18 cellular contexts compared by ENCODE assay signal in genomic region chr3:185470323-185470722, GRCh38. TPM values are rescaled to one million over a fixed set of nuclear protein-coding genes. Genes with fewer than 3 reads are reported as not detected.
DNase-seq lines count a peak whose midpoint lies in the region; ATAC-seq, FAIRE-seq and TF ChIP-seq lines count a peak whose summit lies in the region.
"Had no signal": no experiment of that assay in that cellular context is flagged by ENCODE, and none has a peak within 500 bp of the region (broad histone marks: within the 10 kb centered on the region; RNA-seq: fewer than 3 reads in every experiment).

No MANE protein-coding gene starts in this region.

- H3K9me3 ChIP-seq in A673 (ENCODE audit: low read depth, low read length, poor library complexity, severe bottlenecking) (no peaks in the 10 kb centered on the region), NT2/D1 (ENCODE audit: insufficient read depth, low read length) (no peaks in the 10 kb centered on the region), H1 (ENCODE audit: insufficient read depth in 2 of 2, low read depth in 1 of 2, low read length in 1 of 2) (no peaks in the 10 kb centered on the region)

- ATAC-seq in T-cell (replicated peaks in 1 of 4): no peak
- ATAC-seq: PC-3 had no signal

- no peaks in the 10 kb centered on the region for H3K27me3 Mint-ChIP-seq in T-cell

- H2BK120ac ChIP-seq in H1 (replicated peaks; ENCODE audit: low read depth, low read length): no peak overlapping the region

- peak; percentile 24 for DNase-seq in A673 (ENCODE audit: low spot score)
- DNase-seq in NT2/D1 (ENCODE audit: low read depth, low spot score): peak; percentile 51
- peak in 1 of 2 experiments; percentile 49 for DNase-seq in H1 (ENCODE audit: low read depth in 1 of 2, low spot score in 2 of 2)
- DNase-seq in iPS-NIHi11 (ENCODE audit: low spot score): peak; percentile 50
- no peak for DNase-seq in activated naive CD4-positive, alpha-beta T cell (lab: John Stamatoyannopoulos, UW)
- DNase-seq in DMS114 treated with DMSO at 0.1 percent for 48 hours (lab: John Stamatoyannopoulos, UW; ENCODE audit: unreplicated experiment): no peak
- no peak for DNase-seq in GM12891 (ENCODE audit: insufficient read length, low spot score)
- no peak for DNase-seq in T-cell
- DNase-seq: DND-41, MV-4-11, NCI-H1694 treated with DMSO at 0.1 percent for 48 hours, NCI-H774, PC-3, RPMI8226, SHP77 treated with DMSO at 0.1 percent for 48 hours had no signal

- no peak for TF ChIP-seq CTCF in A673 (conservative IDR thresholded peaks at IDR 0.05; ENCODE audit: low read depth, low read length)
- TF ChIP-seq CTCF in H1 (IDR thresholded peaks at IDR 0.05; ENCODE audit: control extremely low read depth in 1 of 3, insufficient read depth in 1 of 3, low read depth in 1 of 3, low read length in 3 of 3): no peak

- no peak overlapping the region for H3K9ac ChIP-seq in NT2/D1 (ENCODE audit: insufficient read length, low read depth)
- no peak overlapping the region for H3K9ac ChIP-seq in H1 (replicated peaks in 1 of 4; ENCODE audit: extremely low read depth in 1 of 4, low read depth in 3 of 4, low read length in 3 of 4)

- no peaks in the 10 kb centered on the region for H4K20me1 ChIP-seq in H1 (replicated peaks in 1 of 2; ENCODE audit: control insufficient read depth in 1 of 2, insufficient read depth in 2 of 2, low read length in 2 of 2)

- H3K4me1 ChIP-seq in A673 (ENCODE audit: insufficient read depth, low read length, poor library complexity, severe bottlenecking) (no peaks in the 10 kb centered on the region), NT2/D1 (ENCODE audit: insufficient read depth, insufficient read length) (peaks cover 2% of the 10 kb centered on the region), H1 (replicated peaks in 1 of 4; ENCODE audit: control insufficient read depth in 3 of 4, insufficient read depth in 4 of 4, low read length in 3 of 4) (peaks cover 0 to 4% (median 3%) of the 10 kb centered on the region in 4 experiments; a peak in 3 of 7 replicates)

- H2BK12ac ChIP-seq in H1 (ENCODE audit: low read depth, low read length): no peak overlapping the region

- no peaks in the 10 kb centered on the region for H3K9me3 Mint-ChIP-seq in T-cell

- H3K27ac ChIP-seq in A673 (ENCODE audit: low read depth, low read length, poor library complexity, severe bottlenecking) (no peak overlapping the region), H1 (ENCODE audit: low read depth, low read length) (no peak overlapping the region)
- H3K27ac ChIP-seq: 22Rv1 had no signal

- no peaks in the 10 kb centered on the region for H3K79me2 ChIP-seq in H1 (ENCODE audit: control insufficient read depth in 1 of 2, insufficient read depth in 2 of 2, low read length in 2 of 2)

- no peaks in the 10 kb centered on the region for H3K79me1 ChIP-seq in H1 (ENCODE audit: low read depth, low read length)

- TF ChIP-seq EP300 in H1 (IDR thresholded peaks at IDR 0.05; ENCODE audit: borderline replicate concordance in 1 of 2, low read depth in 2 of 2, low read length in 2 of 2): no peak

- H4K5ac ChIP-seq in H1 (ENCODE audit: insufficient read length, low read depth, low read length): no peak overlapping the region

- peak overlapping the region; percentile 2 to 41; a peak in 2 of 4 replicates for H3K4me2 ChIP-seq in H1 (ENCODE audit: insufficient read depth in 1 of 2, low read depth in 2 of 2, low read length in 2 of 2)

- no TSS peak for BruUV-seq in A673 (replicated peaks; lab: Mats Ljungman, UMichigan)

- intact Hi-C loops in A673 (cut with micrococcal nuclease; ENCODE audit: unreplicated experiment): no loop called here

- POLR2A ChIA-PET in A673 (lab: Charles Lee; ENCODE audit: low non-redundant PET) (no interaction called here), H1 (lab: Charles Lee; ENCODE audit: partially characterized antibody) (interaction anchor here (0.9 to 1.6 kb wide), 4 partner anchors 9 to 29 kb away, joined by 3 to 6 read pairs (median 4); partner anchors contain the start of gene TMEM41A), T-cell (lab: Charles Lee) (no interaction called here)

- no peak overlapping the region for H2BK20ac ChIP-seq in H1 (ENCODE audit: low read length)

- no peaks in the 10 kb centered on the region for H3K36me3 ChIP-seq in A673 (ENCODE audit: insufficient read depth, low read length, poor library complexity, severe bottlenecking)
- H3K36me3 ChIP-seq in NT2/D1 (ENCODE audit: insufficient read depth, insufficient read length, low read length): peaks cover 14% of the 10 kb centered on the region
- H3K36me3 ChIP-seq in H1 (ENCODE audit: control insufficient read depth in 2 of 4, insufficient read depth in 4 of 4, low read length in 3 of 4): no peaks in the 10 kb centered on the region

- H3K27me3 ChIP-seq in A673 (replicated peaks; ENCODE audit: insufficient read depth, low read depth, low read length, poor library complexity): no peaks in the 10 kb centered on the region
- H3K27me3 ChIP-seq in NT2/D1 (ENCODE audit: insufficient read depth, insufficient read length): no peaks in the 10 kb centered on the region
- no peaks in the 10 kb centered on the region for H3K27me3 ChIP-seq in H1 (replicated peaks in 1 of 4; ENCODE audit: control insufficient read depth in 3 of 4, extremely low read depth in 1 of 4, insufficient read depth in 3 of 4, low read length in 3 of 4)

- H3K27ac Mint-ChIP-seq in T-cell: no peak overlapping the region
- H3K27ac Mint-ChIP-seq: CD14-positive monocyte had no signal

- FAIRE-seq in H1 (lab: Jason Lieb, UNC) (peak; percentile 89), GM12891 (lab: Jason Lieb, UNC) (no peak)
- FAIRE-seq: G401.6 had no signal

- no peak overlapping the region for H3K4me3 Mint-ChIP-seq in T-cell
- H3K4me3 Mint-ChIP-seq: CD14-positive monocyte had no signal

- H3K23me2 ChIP-seq in H1 (ENCODE audit: low read depth, low read length): no peaks in the 10 kb centered on the region

- no peak overlapping the region for H3K23ac ChIP-seq in H1 (ENCODE audit: insufficient read length)

- H2BK15ac ChIP-seq in H1 (ENCODE audit: low read length): no peak overlapping the region

- no peak overlapping the region for H3K4ac ChIP-seq in H1 (replicated peaks; ENCODE audit: insufficient read length, low read depth, low read length)

- H4K91ac ChIP-seq in H1 (replicated peaks; ENCODE audit: insufficient read length, low read length): no peak overlapping the region

- no peak overlapping the region for H2BK5ac ChIP-seq in H1 (ENCODE audit: low read depth, low read length)

- no peak overlapping the region for H3K18ac ChIP-seq in H1 (ENCODE audit: extremely low read depth, low read length)

- H2AK5ac ChIP-seq in H1 (ENCODE audit: low read depth, low read length): no peak overlapping the region

- H2AFZ ChIP-seq in H1 (ENCODE audit: low read length): no peak overlapping the region

- TF ChIP-seq POLR2A in H1 (IDR thresholded peaks at IDR 0.05; ENCODE audit: control extremely low read depth in 1 of 2, low read depth in 2 of 2, low read length in 2 of 2): no peak
- no peak for TF ChIP-seq POLR2A in GM12891 (IDR thresholded peaks at IDR 0.05; ENCODE audit: low read depth, low read length)

- no peak overlapping the region for H4K8ac ChIP-seq in H1 (ENCODE audit: extremely low read depth, insufficient read depth, low read length)

- H3K4me3 ChIP-seq in A673 (ENCODE audit: low read depth, low read length, poor library complexity, severe bottlenecking) (no peak overlapping the region), NT2/D1 (ENCODE audit: insufficient read length, low read depth) (no peak overlapping the region), H1 (ENCODE audit: extremely low read depth in 1 of 4, insufficient read depth in 2 of 4, low read depth in 3 of 4, low read length in 4 of 4) (no peak overlapping the region)

- H3K4me1 Mint-ChIP-seq in T-cell: no peaks in the 10 kb centered on the region
- H3K4me1 Mint-ChIP-seq: CD14-positive monocyte had no signal

- no peak overlapping the region for H3K14ac ChIP-seq in H1 (ENCODE audit: insufficient read length)

- H3K36me3 Mint-ChIP-seq in T-cell: peaks cover 30% of the 10 kb centered on the region

- CTCF ChIA-PET in A673 (lab: Charles Lee): interaction anchor here (1.0 kb wide), 1 partner anchor 9 kb away, joined by 3 read pairs; no protein-coding TSS in a partner anchor
- CTCF ChIA-PET in H1 (lab: Charles Lee; ENCODE audit: partially characterized antibody): interaction anchor here (1.3 to 2.7 kb wide), 3 partner anchors 9 to 117 kb away, joined by 3 to 18 read pairs (median 4); no protein-coding TSS in a partner anchor
- CTCF ChIA-PET in T-cell (lab: Charles Lee): no interaction called here

- H3K56ac ChIP-seq in H1 (replicated peaks; ENCODE audit: insufficient read length, low read depth, low read length): no peak overlapping the region

- no peak for TF ChIP-seq RAD21 in H1 (IDR thresholded peaks at IDR 0.05 in 1 of 2, conservative IDR thresholded peaks at IDR 0.05 in 1 of 2; ENCODE audit: low read depth in 2 of 2, low read length in 2 of 2)

- WGBS in H1 (ENCODE audit: extremely low coverage in 1 of 2, insufficient coverage in 1 of 2, insufficient read length in 1 of 2, insufficient replicate concordance in 2 of 2, low coverage in 1 of 2, low lambda C conversion rate in 2 of 2, missing lambda C conversion rate in 1 of 2), 2 experiments: 27% methylated on average over 3 of the region's 3 CpGs; no CpG with 5 or more reads in 1 of the 2 experiments

TF ChIP-seq in H1, 55 proteins besides CTCF, POLR2A, EP300 and RAD21 (continues in another document):
- TF ChIP-seq CTBP2 (IDR thresholded peaks at IDR 0.05; ENCODE audit: borderline replicate concordance, insufficient read depth, insufficient read length, low read length) (no peak), MAFK (IDR thresholded peaks at IDR 0.05; ENCODE audit: low read depth, low read length) (no peak), RNF2 (IDR thresholded peaks at IDR 0.05; ENCODE audit: borderline replicate concordance, low read depth, low read length, missing control alignments, poor library complexity, severe bottlenecking) (no peak)

TF ChIP-seq in GM12891, 5 proteins besides CTCF, POLR2A, EP300 and RAD21:
- TF ChIP-seq SPI1 (IDR thresholded peaks at IDR 0.05; ENCODE audit: low read depth, low read length) (no peak), TAF1 (IDR thresholded peaks at IDR 0.05; ENCODE audit: low read depth, low read length) (no peak), PAX5 (IDR thresholded peaks at IDR 0.05; ENCODE audit: insufficient read depth, low read length, severe bottlenecking) (no peak)

RNA-seq across cellular contexts. Expression of gene TMEM41A, which starts 28.5 kb away (rescaled TPM):
- total RNA-seq in A673 (2021): 27.7 and 29.9 TPM in 2 replicates
- total RNA-seq in H1 (2021; fragmentation: NEBNext Ultra II Directional; extraction: Animal tissue kit (Norgen Biotek cat#: 25700)): 13.5 and 14.1 TPM in 2 replicates
- polyA plus RNA-seq in H1 (2011; rRNA removed): 17.5 and 20.1 TPM in 2 replicates
- 13.7 TPM for polyA plus RNA-seq in H1 (2011; cell fraction: cytosol; rRNA removed)
- polyA plus RNA-seq in H1 (2011; cell fraction: nucleus; rRNA removed): 13.5 TPM
- 9.9 to 11.5 TPM (median 10.2 TPM) in 4 replicates for polyA plus RNA-seq in H1 (2012, experiment 1 of 2)
- polyA plus RNA-seq in H1 (2012, experiment 2 of 2): 7.0 TPM
- 16.9 TPM for polyA plus RNA-seq in H1 (2013, experiment 1 of 2)
- polyA plus RNA-seq in H1 (2013, experiment 2 of 2): 19.5 TPM
- polyA minus RNA-seq in H1 (2011; rRNA and poly(A)+ RNA removed): 22.0 and 26.3 TPM in 2 replicates
- polyA minus RNA-seq in H1 (2011; cell fraction: cytosol; rRNA and poly(A)+ RNA removed): 7.7 TPM
- 25.1 TPM for polyA minus RNA-seq in H1 (2011; cell fraction: nucleus; rRNA and poly(A)+ RNA removed)
- 8.8 TPM for polyA plus RNA-seq in GM12891 (2012; ENCODE audit: low read depth, missing spikeins)
- total RNA-seq in T-cell: 10 to 100 TPM; 20.1 to 25.5 (median 22.2) TPM

Comparison
In these comparisons a context has a peak if more than half of its experiments do, and no peak if none do; other contexts are left out.
1. DNase-seq: peak in A673 (single experiment), NT2/D1 (single experiment) and iPS-NIHi11 (single experiment); none in activated naive CD4-positive, alpha-beta T cell (0 of 4), DMS114 treated with DMSO at 0.1 percent for 48 hours (single experiment), GM12891 (single experiment) and T-cell (0 of 34).
2. CTCF ChIA-PET loops: an anchor here in A673 (1.0 kb wide) and H1 (1.3 to 2.7 kb wide); none called in T-cell.